9 cellular contexts compared by ENCODE assay signal in the genomic region with DNA sequence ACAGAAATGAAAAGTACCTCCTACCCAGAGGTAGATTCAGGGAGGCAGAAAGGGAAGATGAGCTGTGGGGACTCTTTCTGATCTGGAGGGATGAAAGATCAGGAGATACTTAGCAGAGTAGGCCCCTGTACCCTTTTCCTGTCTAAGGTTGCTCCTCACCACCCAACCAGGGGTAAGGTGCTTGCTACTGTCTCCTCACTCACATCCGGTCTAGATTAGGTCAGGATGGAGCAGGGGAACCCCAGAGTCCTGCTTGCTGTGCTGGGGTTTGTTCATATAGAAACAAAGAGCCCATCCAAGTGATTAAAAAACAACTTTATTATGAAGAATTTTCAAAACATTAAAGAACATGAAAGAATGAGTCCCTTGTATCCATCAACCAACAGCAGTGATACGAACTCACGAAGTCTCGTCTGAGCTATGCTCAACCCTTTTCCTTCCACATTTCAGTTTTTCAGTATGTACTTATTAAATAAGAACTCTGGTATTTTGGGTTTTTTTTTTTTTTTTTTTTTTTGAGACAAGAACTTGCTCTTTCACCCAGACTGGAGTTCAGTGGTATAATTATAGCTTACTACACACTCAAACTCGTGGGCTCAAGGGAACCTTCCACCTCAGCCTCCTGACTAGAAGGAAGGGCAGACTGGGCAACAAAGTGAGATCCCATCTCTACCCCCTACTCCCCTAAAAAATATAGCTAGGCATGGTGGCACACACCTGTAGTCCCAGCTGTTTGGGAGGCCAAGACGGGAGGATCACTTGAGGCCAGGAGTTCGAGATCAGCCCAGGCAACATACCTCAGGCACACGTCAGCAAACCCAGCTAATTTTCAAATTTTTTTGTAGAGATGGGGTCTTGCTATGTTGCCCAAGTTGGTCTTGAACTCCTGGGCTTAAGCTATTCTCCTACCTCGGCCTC. TPM values are rescaled to one million over a fixed set of nuclear protein-coding genes. Genes with fewer than 3 reads are reported as not detected.
DNase-seq lines count a peak whose midpoint lies in the region; ATAC-seq, FAIRE-seq and TF ChIP-seq lines count a peak whose summit lies in the region.
"Had no signal": no experiment of that assay in that cellular context is flagged by ENCODE, and none has a peak within 500 bp of the region (broad histone marks: within the 10 kb centered on the region; RNA-seq: fewer than 3 reads in every experiment).

No MANE protein-coding gene starts in this region.

- H3K9ac ChIP-seq in BLaER1 (peak overlapping the region; percentile 95), SU-DHL-6 (ENCODE audit: low read length) (peak overlapping the region; percentile 95), GM12878 (ENCODE audit: control insufficient read depth, insufficient read depth, low read length) (peak overlapping the region; percentile 84)

- H3F3A ChIP-seq in SU-DHL-6 (ENCODE audit: insufficient read depth): 0 out of 2 replicates have a peak, but pooled peaks cover 4% of the 10 kb centered on the region

- H4K20me1 ChIP-seq in BLaER1: peaks cover 41% of the 10 kb centered on the region
- no peaks in the 10 kb centered on the region for H4K20me1 ChIP-seq in SU-DHL-6 (ENCODE audit: low read depth, low read length)
- no peaks in the 10 kb centered on the region for H4K20me1 ChIP-seq in GM12878 (ENCODE audit: control insufficient read depth, insufficient read depth)

- TF ChIP-seq CTCF in SU-DHL-6 (IDR thresholded peaks at IDR 0.05; ENCODE audit: insufficient read depth, low read length, poor library complexity, severe bottlenecking) (no peak), GM12878 (IDR thresholded peaks at IDR 0.05 in 2 of 3, conservative IDR thresholded peaks at IDR 0.05 in 1 of 3; ENCODE audit: control insufficient read depth in 2 of 3, extremely low read depth in 1 of 3, insufficient read depth in 1 of 3, low read depth in 3 of 3, low read length in 3 of 3) (no peak), nephron progenitor cell (IDR thresholded peaks at IDR 0.05) (no peak)

- H3K4me1 ChIP-seq in BLaER1 (peaks cover 70% of the 10 kb centered on the region), GM12878 (ENCODE audit: control insufficient read depth, insufficient read depth, low read length) (peaks cover 28% of the 10 kb centered on the region)

- peak overlapping the region; percentile 96 for H3K4me3 ChIP-seq in BLaER1
- H3K4me3 ChIP-seq in SU-DHL-6 (ENCODE audit: insufficient read depth, low read length, poor library complexity, severe bottlenecking): peak overlapping the region; percentile 92
- peak overlapping the region; percentile 83 for H3K4me3 ChIP-seq in GM12878

- intact Hi-C loops in GM12878 (cut with micrococcal nuclease; ENCODE audit: unreplicated experiment): loop anchor here (2.0 kb wide), 1 partner anchor 367 kb away; no protein-coding TSS in a partner anchor

- RAD21 ChIA-PET in GM12878 (lab: Charles Lee; ENCODE audit: unreplicated experiment): interaction anchor here (0.6 to 3.3 kb wide), 10 partner anchors 26 to 379 kb away, joined by 3 to 12 read pairs (median 5); no protein-coding TSS in a partner anchor

- peak overlapping the region; percentile 5 for H2AFZ ChIP-seq in SU-DHL-6 (ENCODE audit: low read depth, low read length, severe bottlenecking)
- H2AFZ ChIP-seq in GM12878 (ENCODE audit: control insufficient read depth, low read depth, low read length): peak overlapping the region; percentile 37

- peak overlapping the region; percentile 99 for H3K4me2 ChIP-seq in BLaER1
- peak overlapping the region; percentile 98 for H3K4me2 ChIP-seq in SU-DHL-6 (ENCODE audit: low read depth, low read length, poor library complexity, severe bottlenecking)
- peak overlapping the region; percentile 92 for H3K4me2 ChIP-seq in GM12878 (ENCODE audit: control insufficient read depth, insufficient read depth)

- no peaks in the 10 kb centered on the region for H3K27me3 ChIP-seq in BLaER1
- no peaks in the 10 kb centered on the region for H3K27me3 ChIP-seq in SU-DHL-6 (ENCODE audit: low read length)
- H3K27me3 ChIP-seq in GM12878 (replicated peaks in 1 of 2; ENCODE audit: control insufficient read depth in 2 of 2, insufficient read depth in 2 of 2, low read length in 1 of 2): no peaks in the 10 kb centered on the region

- H3K4me1 Mint-ChIP-seq in nephron progenitor cell: peaks cover 27% of the 10 kb centered on the region

- TF ChIP-seq RAD21 in GM12878 (IDR thresholded peaks at IDR 0.05; ENCODE audit: insufficient read depth, low read depth, low read length): no peak

- SMC1A ChIA-PET in GM12878 (lab: Charles Lee; ENCODE audit: uncharacterized antibody, unreplicated experiment): interaction anchor here (0.5 to 3.2 kb wide), 11 partner anchors 8 to 379 kb away, joined by 3 to 16 read pairs (median 3); no protein-coding TSS in a partner anchor

- peak; percentile 40; the same call in 1 of the 2 replicates for TF ChIP-seq POLR2A in GM12878 (IDR thresholded peaks at IDR 0.05; ENCODE audit: low read depth, low read length)

- TF ChIP-seq EP300 in GM12878 (IDR thresholded peaks at IDR 0.05; ENCODE audit: borderline replicate concordance in 1 of 2, control insufficient read depth in 1 of 2, low read depth in 2 of 2, low read length in 2 of 2): peak in 1 of 2 experiments; percentile 39; a peak in 1 of 4 replicates

- H3K9me2 ChIP-seq in SU-DHL-6 (replicated peaks; ENCODE audit: insufficient read depth, low read length): no peaks in the 10 kb centered on the region

- H3K9me3 ChIP-seq in BLaER1: no peaks in the 10 kb centered on the region
- H3K9me3 ChIP-seq in SU-DHL-6 (ENCODE audit: insufficient read depth, low read length): no peaks in the 10 kb centered on the region
- H3K9me3 ChIP-seq in GM12878 (replicated peaks; ENCODE audit: control insufficient read depth, insufficient read depth, low read length): no peaks in the 10 kb centered on the region

- POLR2A ChIA-PET in GM12878 (lab: Charles Lee): interaction anchor here (0.6 to 3.1 kb wide), 12 partner anchors 9 to 839 kb away, joined by 3 to 8 read pairs (median 5); a partner anchor contains a TSS

- ATAC-seq in GM21737 (IDR thresholded peaks at IDR 0.05; ENCODE audit: unreplicated experiment): peak; percentile 36
- ATAC-seq in GM12878: peak; percentile 69

- H3K79me2 ChIP-seq in SU-DHL-6 (ENCODE audit: insufficient read depth, low read length) (peaks cover 91% of the 10 kb centered on the region), GM12878 (ENCODE audit: control insufficient read depth, insufficient read depth, low read length) (peaks cover 67% of the 10 kb centered on the region)

- WGBS in GM12878 (ENCODE audit: insufficient coverage, insufficient replicate concordance, low lambda C conversion rate, missing lambda C conversion rate): 19% methylated on average over 9 of the region's 9 CpGs

- H3K27ac Mint-ChIP-seq in nephron progenitor cell: no peak overlapping the region

- H3K36me3 ChIP-seq in BLaER1: peaks cover 35% of the 10 kb centered on the region
- no peaks in the 10 kb centered on the region; the same call in 1 of the 2 replicates for H3K36me3 ChIP-seq in SU-DHL-6 (ENCODE audit: low read length)
- H3K36me3 ChIP-seq in GM12878 (ENCODE audit: control insufficient read depth in 2 of 2, insufficient read depth in 2 of 2, low read length in 1 of 2): no peaks in the 10 kb centered on the region; a peak in 1 of 4 replicates

- peaks cover 14% of the 10 kb centered on the region for H3K27me3 Mint-ChIP-seq in nephron progenitor cell (ENCODE audit: low read depth, poor library complexity)

- H3K9me3 Mint-ChIP-seq in nephron progenitor cell: no peaks in the 10 kb centered on the region

- peak; percentile 96 for FAIRE-seq in GM12878 (lab: Jason Lieb, UNC)
- FAIRE-seq: colon had no signal

- CTCF ChIA-PET in GM12878 (lab: Yijun Ruan, JAX): interaction anchor here (1.1 to 2.0 kb wide), 3 partner anchors 9 to 379 kb away, joined by 4 to 7 read pairs (median 7); no protein-coding TSS in a partner anchor

- DNase-seq in GM12878 (ENCODE audit: low read depth, low spot score) (peak; percentile 84), nephron progenitor cell (no peak), OCI-M1 (lab: John Stamatoyannopoulos, UW) (no peak), kidney tubule cell (ENCODE audit: low spot score) (no peak)
- DNase-seq in stimulated activated CD8-positive, alpha-beta memory T cell treated with anti-CD3 and anti-CD28 coated beads, Interleukin-7, amount 100 ng/mL, for 48 hours (ENCODE audit: extremely low read depth in 1 of 2, low read depth in 1 of 2): peak; percentile 48 to 79

- H3K4me3 Mint-ChIP-seq in nephron progenitor cell: no peak overlapping the region

- in situ Hi-C loops in GM12878 (cut with MboI): no loop called here

- H3K27ac ChIP-seq in BLaER1 (peak overlapping the region; percentile 92), SU-DHL-6 (ENCODE audit: low read depth, low read length) (peak overlapping the region; percentile 92), GM12878 (ENCODE audit: control insufficient read depth, insufficient read depth) (peak overlapping the region; percentile 93)

- no TSS peak for BruUV-seq in GM12878 (replicated peaks; lab: Mats Ljungman, UMichigan)

- no peaks in the 10 kb centered on the region for H3K36me3 Mint-ChIP-seq in nephron progenitor cell (ENCODE audit: low read depth)

RNA-seq across cellular contexts. Expression of a gene that starts 3.1 kb away (rescaled TPM):
- 82.8 and 96.3 TPM in 2 replicates for total RNA-seq in GM12878 (2013; cell fraction: nucleolus; rRNA removed)
- total RNA-seq in GM12878 (2014; rRNA removed): 32.3 and 32.5 TPM in 2 replicates
- total RNA-seq in GM12878 (2014; rRNA removed; fragmentation: Illumina TruSeq; extraction: Trizol): 13.4 and 13.8 TPM in 2 replicates
- total RNA-seq in GM12878 (2021): 50.8 and 51.6 TPM in 2 replicates
- polyA plus RNA-seq in GM12878 (2011; ENCODE audit: low read depth): 9.5 TPM
- polyA plus RNA-seq in GM12878 (2011; rRNA removed): 9.8 and 18.7 TPM in 2 replicates
- polyA plus RNA-seq in GM12878 (2011; cell fraction: cytosol; rRNA removed): 23.4 and 25.5 TPM in 2 replicates
- 62.3 and 80.4 TPM in 2 replicates for polyA plus RNA-seq in GM12878 (2011; cell fraction: nucleus; rRNA removed)
- 22.5 and 22.9 TPM in 2 replicates for polyA plus RNA-seq in GM12878 (2012)
- 12.4 and 25.4 TPM in 2 replicates for polyA plus RNA-seq in GM12878 (2014; fragmentation: Illumina TruSeq; extraction: Trizol)
- polyA plus RNA-seq in GM12878 (2014; fragmentation: Nextera tagmentation; extraction: Ambion mirVana): 1 to 10 TPM; 2.1 to 3.5 TPM
- polyA plus RNA-seq in GM12878 (2014; rRNA removed): 28.3 and 28.8 TPM in 2 replicates
- 10 to 100 TPM in 1 of 2 experiments, 1 to 10 TPM in 1; 7.5 to 24.2 TPM for polyA plus RNA-seq in GM12878 (2016; fragmentation: Nextera tagmentation; extraction: Ambion mirVana)
- 25.9 and 47.3 TPM in 2 replicates for polyA minus RNA-seq in GM12878 (2011; rRNA and poly(A)+ RNA removed)
- 10.2 and 13.3 TPM in 2 replicates for polyA minus RNA-seq in GM12878 (2011; cell fraction: cytosol; rRNA and poly(A)+ RNA removed)
- 30.1 and 47.2 TPM in 2 replicates for polyA minus RNA-seq in GM12878 (2011; cell fraction: nucleus; rRNA and poly(A)+ RNA removed)

RNA-seq across cellular contexts. Expression of a gene that starts 28.5 kb away (rescaled TPM):
- total RNA-seq in GM12878 (2013; cell fraction: nucleolus; rRNA removed): 47.7 and 66.1 TPM in 2 replicates
- 37.1 and 39.6 TPM in 2 replicates for total RNA-seq in GM12878 (2014; rRNA removed)
- total RNA-seq in GM12878 (2014; rRNA removed; fragmentation: Illumina TruSeq; extraction: Trizol): 40.2 and 40.9 TPM in 2 replicates
- total RNA-seq in GM12878 (2021): 41.7 and 43.5 TPM in 2 replicates
- polyA plus RNA-seq in GM12878 (2011; ENCODE audit: low read depth): 16.7 TPM
- polyA plus RNA-seq in GM12878 (2011; rRNA removed): 57.3 and 86.6 TPM in 2 replicates
- 32.0 and 38.7 TPM in 2 replicates for polyA plus RNA-seq in GM12878 (2011; cell fraction: cytosol; rRNA removed)
- 23.7 and 25.7 TPM in 2 replicates for polyA plus RNA-seq in GM12878 (2011; cell fraction: nucleus; rRNA removed)
- polyA plus RNA-seq in GM12878 (2012): 26.4 and 27.5 TPM in 2 replicates
- polyA plus RNA-seq in GM12878 (2014; fragmentation: Illumina TruSeq; extraction: Trizol): 40.3 and 43.2 TPM in 2 replicates
- 10 to 100 TPM; 35.8 to 40.7 TPM for polyA plus RNA-seq in GM12878 (2014; fragmentation: Nextera tagmentation; extraction: Ambion mirVana)
- polyA plus RNA-seq in GM12878 (2014; rRNA removed): 32.4 and 35.5 TPM in 2 replicates
- polyA plus RNA-seq in GM12878 (2016; fragmentation: Nextera tagmentation; extraction: Ambion mirVana): 10 to 100 TPM; 35.0 to 40.4 TPM
- 52.5 and 69.2 TPM in 2 replicates for polyA minus RNA-seq in GM12878 (2011; rRNA and poly(A)+ RNA removed)
- polyA minus RNA-seq in GM12878 (2011; cell fraction: cytosol; rRNA and poly(A)+ RNA removed): 17.8 and 19.9 TPM in 2 replicates
- polyA minus RNA-seq in GM12878 (2011; cell fraction: nucleus; rRNA and poly(A)+ RNA removed): 14.3 and 24.3 TPM in 2 replicates

Comparison
In these comparisons a context has a peak if more than half of its experiments do, and no peak if none do; other contexts are left out.
1. DNase-seq: peak in GM12878 (single experiment) and stimulated activated CD8-positive, alpha-beta memory T cell treated with anti-CD3 and anti-CD28 coated beads, Interleukin-7, amount 100 ng/mL, for 48 hours (2 of 2); none in nephron progenitor cell (single experiment), OCI-M1 (single experiment) and kidney tubule cell (single experiment).
2. Peak in every context shown above with its lines, with median percentiles within 50 percentile points of each other: H3K27ac ChIP-seq, H3K4me2 ChIP-seq, H3K4me3 ChIP-seq and H3K9ac ChIP-seq.